ENCODE assay signal across 24 cellular contexts in the genomic region with DNA sequence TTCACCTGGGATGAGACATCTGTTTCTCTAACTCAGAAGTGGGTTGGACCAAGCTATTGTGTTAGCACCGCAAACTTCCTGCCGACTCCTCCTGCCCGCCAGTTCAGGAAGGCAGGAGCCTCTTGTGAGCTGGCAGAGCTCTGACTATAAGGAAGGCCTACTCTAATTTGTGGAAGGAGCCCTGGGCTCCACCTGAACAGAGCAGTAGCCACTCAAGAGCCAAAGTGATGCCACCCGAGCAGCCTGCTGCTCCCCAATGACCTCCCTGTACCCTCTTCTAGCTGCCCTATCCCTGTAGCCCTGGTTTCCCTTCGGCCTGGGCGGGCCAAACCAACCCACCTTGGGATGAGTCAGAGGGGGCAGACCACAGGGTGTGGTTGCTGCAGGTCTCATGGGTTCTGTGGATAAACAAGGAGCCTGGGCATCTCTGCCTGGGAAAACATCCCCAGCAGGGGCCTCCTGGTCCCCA.
DNase-seq lines count a peak whose midpoint lies in the region; ATAC-seq and TF ChIP-seq lines count a peak whose summit lies in the region.
"Had no signal": no experiment of that assay in that cellular context is flagged by ENCODE, and none has a peak within 500 bp of the region (broad histone marks: within the 10 kb centered on the region; RNA-seq: fewer than 3 reads in every experiment).

No MANE protein-coding gene starts in this region.

- no peaks in the 10 kb centered on the region for H3K27me3 ChIP-seq in breast epithelium
- H3K27me3 ChIP-seq: colonic mucosa had no signal

- H3K4me1 ChIP-seq in breast epithelium: no peaks in the 10 kb centered on the region
- H3K4me1 ChIP-seq: colonic mucosa had no signal

- no peak for TF ChIP-seq POLR2A in breast epithelium (IDR thresholded peaks at IDR 0.05)

- no peak for TF ChIP-seq CTCF in MCF 10A (IDR thresholded peaks at IDR 0.05; ENCODE audit: unreplicated experiment)
- TF ChIP-seq CTCF in breast epithelium (IDR thresholded peaks at IDR 0.05): no peak

- H3K4me3 Mint-ChIP-seq in MCF 10A (ENCODE audit: unreplicated experiment): no peak overlapping the region
- no peak overlapping the region for H3K4me3 Mint-ChIP-seq in stimulated activated naive CD8-positive, alpha-beta T cell treated with anti-CD3 and anti-CD28 coated beads, Interleukin-15, amount 100 ng/mL, for 72 hours
- H3K4me3 Mint-ChIP-seq: activated naive CD8-positive, alpha-beta T cell treated with anti-CD3 and anti-CD28 coated beads, Interleukin-2, amount 10 ng/mL, durations not matched to agents 7 days and 5 days; activated T-cell treated with anti-CD3 and anti-CD28 coated beads, Interleukin-2, amount 50 U/mL, for 24 hours; CD4-positive, alpha-beta memory T cell; IgD-negative memory B cell; type B pancreatic cell had no signal

- no peaks in the 10 kb centered on the region for H3K36me3 Mint-ChIP-seq in MCF 10A (ENCODE audit: insufficient read depth, unreplicated experiment)
- H3K36me3 Mint-ChIP-seq: activated naive CD8-positive, alpha-beta T cell treated with anti-CD3 and anti-CD28 coated beads, Interleukin-2, amount 10 ng/mL, durations not matched to agents 7 days and 5 days; CD4-positive, alpha-beta memory T cell; type B pancreatic cell had no signal

- peaks cover 7% of the 10 kb centered on the region for H3K4me1 Mint-ChIP-seq in MCF 10A (ENCODE audit: insufficient read depth, unreplicated experiment)
- peaks cover 6% of the 10 kb centered on the region for H3K4me1 Mint-ChIP-seq in stimulated activated naive CD8-positive, alpha-beta T cell treated with anti-CD3 and anti-CD28 coated beads, Interleukin-15, amount 100 ng/mL, for 72 hours
- H3K4me1 Mint-ChIP-seq: CD4-positive, alpha-beta memory T cell had no signal

- DNase-seq in MCF 10A (ENCODE audit: unreplicated experiment) (peak; percentile 87), breast epithelium (ENCODE audit: low spot score in 2 of 2) (no peak), LoVo (ENCODE audit: low spot score) (peak; percentile 15), dermis blood vessel endothelial cell (peak; percentile 51), DMS79 (lab: John Stamatoyannopoulos, UW) (no peak)
- no peak for DNase-seq in stimulated activated naive CD8-positive, alpha-beta T cell treated with anti-CD3 and anti-CD28 coated beads, Interleukin-15, amount 100 ng/mL, for 72 hours
- DNase-seq: activated naive CD8-positive, alpha-beta T cell treated with anti-CD3 and anti-CD28 coated beads, Interleukin-2, amount 10 ng/mL, durations not matched to agents 7 days and 5 days; activated T-cell treated with anti-CD3 and anti-CD28 coated beads, Interleukin-2, amount 50 U/mL, for 24 hours; CD4-positive, alpha-beta memory T cell; colonic mucosa; DMS79 treated with DMSO at 0.1 percent for 48 hours; hippocampal formation; kidney; NCI-H1436 treated with DMSO at 0.1 percent for 48 hours; NCI-H2171 treated with DMSO at 0.1 percent for 48 hours; SIG-M5; stimulated activated CD4-positive, alpha-beta T cell treated with anti-CD3 and anti-CD28 coated beads, Interleukin-4, amount 100 ng/mL, for 1 hour; T-helper 1 cell had no signal

- no TSS peak for BruUV-seq in MCF 10A (replicated peaks; lab: Mats Ljungman, UMichigan)

- peak; percentile 38 for ATAC-seq in stimulated activated naive CD8-positive, alpha-beta T cell treated with anti-CD3 and anti-CD28 coated beads, Interleukin-15, amount 100 ng/mL, for 72 hours
- ATAC-seq in HG03159 (IDR thresholded peaks at IDR 0.05; ENCODE audit: unreplicated experiment): no peak
- ATAC-seq in GM21526 (IDR thresholded peaks at IDR 0.05; ENCODE audit: low FRiP score, unreplicated experiment): no peak

- H3K36me3 ChIP-seq in breast epithelium: no peaks in the 10 kb centered on the region
- H3K36me3 ChIP-seq: colonic mucosa had no signal

- no peaks in the 10 kb centered on the region for H3K27me3 Mint-ChIP-seq in MCF 10A (ENCODE audit: insufficient read depth, unreplicated experiment)
- peaks cover 9% of the 10 kb centered on the region for H3K27me3 Mint-ChIP-seq in stimulated activated naive CD8-positive, alpha-beta T cell treated with anti-CD3 and anti-CD28 coated beads, Interleukin-15, amount 100 ng/mL, for 72 hours

- no peak overlapping the region for H3K27ac ChIP-seq in breast epithelium
- H3K27ac ChIP-seq: colonic mucosa, HL-60 had no signal

- H3K4me3 ChIP-seq in breast epithelium: no peak overlapping the region
- H3K4me3 ChIP-seq: colonic mucosa, smooth muscle cell had no signal

- CTCF ChIA-PET in MCF 10A (lab: Yijun Ruan, JAX): interaction anchor here (0.5 to 4.4 kb wide), 7 partner anchors 9 to 415 kb away, joined by 3 to 31 read pairs (median 3); no protein-coding TSS in a partner anchor

- H3K27ac Mint-ChIP-seq in MCF 10A (ENCODE audit: low read depth, unreplicated experiment): peak overlapping the region; percentile 36
- H3K27ac Mint-ChIP-seq in stimulated activated naive CD8-positive, alpha-beta T cell treated with anti-CD3 and anti-CD28 coated beads, Interleukin-15, amount 100 ng/mL, for 72 hours: no peak overlapping the region
- H3K27ac Mint-ChIP-seq: activated naive CD8-positive, alpha-beta T cell treated with anti-CD3 and anti-CD28 coated beads, Interleukin-2, amount 10 ng/mL, durations not matched to agents 7 days and 5 days; activated T-cell treated with anti-CD3 and anti-CD28 coated beads, Interleukin-2, amount 50 U/mL, for 24 hours; CD4-positive, alpha-beta memory T cell; IgD-negative memory B cell; type B pancreatic cell had no signal

- no peaks in the 10 kb centered on the region for H3K9me3 Mint-ChIP-seq in MCF 10A (ENCODE audit: unreplicated experiment)
- H3K9me3 Mint-ChIP-seq in stimulated activated naive CD8-positive, alpha-beta T cell treated with anti-CD3 and anti-CD28 coated beads, Interleukin-15, amount 100 ng/mL, for 72 hours: no peaks in the 10 kb centered on the region
- H3K9me3 Mint-ChIP-seq: activated naive CD8-positive, alpha-beta T cell treated with anti-CD3 and anti-CD28 coated beads, Interleukin-2, amount 10 ng/mL, durations not matched to agents 7 days and 5 days; activated T-cell treated with anti-CD3 and anti-CD28 coated beads, Interleukin-2, amount 50 U/mL, for 24 hours; type B pancreatic cell had no signal

- H3K9me3 ChIP-seq in breast epithelium: no peaks in the 10 kb centered on the region
- H3K9me3 ChIP-seq: colonic mucosa had no signal

- intact Hi-C loops in MCF 10A (cut with micrococcal nuclease): no loop called here
- intact Hi-C loops in breast epithelium (cut with DNase I; ENCODE audit: low total_unique reads): no loop called here

- POLR2A ChIA-PET in MCF 10A (lab: Yijun Ruan, JAX): interaction anchor here (1.2 kb wide), 1 partner anchor 10 kb away, joined by 3 read pairs; no protein-coding TSS in a partner anchor

Comparison
In these comparisons a context has a peak if more than half of its experiments do, and no peak if none do; other contexts are left out.
1. DNase-seq: peak in MCF 10A (single experiment), LoVo (single experiment) and dermis blood vessel endothelial cell (single experiment); none in breast epithelium (0 of 2), stimulated activated naive CD8-positive, alpha-beta T cell treated with anti-CD3 and anti-CD28 coated beads, Interleukin-15, amount 100 ng/mL, for 72 hours (0 of 2) and DMS79 (single experiment).